Comparison of ENCODE assay signal across 13 cellular contexts in the genomic region with DNA sequence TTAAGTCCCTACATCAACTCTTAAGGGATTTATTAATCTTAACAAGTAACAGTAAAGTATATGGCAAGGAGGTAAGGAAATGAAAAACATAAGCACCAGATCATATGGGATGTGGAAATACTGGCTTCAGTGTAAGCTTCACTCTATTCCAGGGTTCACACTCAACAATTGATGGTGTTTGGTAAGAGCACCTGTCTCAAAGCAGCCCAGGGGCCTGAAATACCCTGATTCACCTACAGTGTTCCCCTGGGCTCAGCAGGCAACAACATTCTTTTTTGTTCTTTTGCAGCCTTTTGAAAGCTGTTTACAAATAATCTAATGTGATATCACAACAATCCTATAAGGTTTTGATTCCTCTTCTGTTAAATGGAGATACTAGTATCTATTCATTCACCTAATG. TPM values are rescaled to one million over a fixed set of nuclear protein-coding genes. Genes with fewer than 3 reads are reported as not detected.
A peak's percentile ranks its signal among the peaks of the same experiment; 100 is the strongest.
DNase-seq lines count a peak whose midpoint lies in the region; TF ChIP-seq lines count a peak whose summit lies in the region.
"Had no signal": no experiment of that assay in that cellular context is flagged by ENCODE, and none has a peak within 500 bp of the region (broad histone marks: within the 10 kb centered on the region; RNA-seq: fewer than 3 reads in every experiment).

No MANE protein-coding gene starts in this region.

- H3K27ac Mint-ChIP-seq in HFFc6, result no peak overlapping the region
- H3K27ac Mint-ChIP-seq: activated naive CD8-positive, alpha-beta T cell treated with anti-CD3 and anti-CD28 coated beads, Interleukin-2, amount 10 ng/mL, durations not matched to agents 7 days and 5 days had no signal

- DNase-seq in HFFc6 (no peak), brain microvascular endothelial cell (no peak), suprapubic skin (ENCODE audit: low spot score in 2 of 2) (no peak), MG63 (no peak), hypothalamus (lab: John Stamatoyannopoulos, UW) (no peak), posterior vena cava (ENCODE audit: low spot score) (no peak)
- DNase-seq: activated CD8-positive, alpha-beta memory T cell treated with anti-CD3 and anti-CD28 coated beads, Interleukin-2, amount 50 U/mL, for 4 hours; activated naive CD8-positive, alpha-beta T cell treated with anti-CD3 and anti-CD28 coated beads, Interleukin-2, amount 10 ng/mL, durations not matched to agents 7 days and 5 days; COR-L47; NCI-H1092; NCI-H748 treated with DMSO at 0.1 percent for 48 hours had no signal

- peaks cover 12% of the 10 kb centered on the region; the same call in 1 of the 2 replicates for H3K4me1 ChIP-seq in iPS-20b (ENCODE audit: insufficient read depth, low read length)
- peaks cover 66% of the 10 kb centered on the region for H3K4me1 ChIP-seq in suprapubic skin

- H3K9me3 ChIP-seq in iPS-20b (ENCODE audit: insufficient read depth, low read depth, low read length), result peaks cover under 1% of the 10 kb centered on the region; the same call in 1 of the 2 replicates
- no peaks in the 10 kb centered on the region for H3K9me3 ChIP-seq in suprapubic skin
- no peaks in the 10 kb centered on the region; the same call in 1 of the 2 replicates for H3K9me3 ChIP-seq in MG63

- H3K27ac ChIP-seq in brain microvascular endothelial cell (peak overlapping the region; percentile 95), iPS-20b (ENCODE audit: low read length) (no peak overlapping the region), suprapubic skin (peak overlapping the region; percentile 15)

- intact Hi-C loops in posterior vena cava (cut with DNase I), result no loop called here

- no peaks in the 10 kb centered on the region; the same call in 1 of the 2 replicates for H3K27me3 Mint-ChIP-seq in HFFc6 (ENCODE audit: insufficient read depth)

- peaks cover 70% of the 10 kb centered on the region for H3K4me1 Mint-ChIP-seq in HFFc6 (ENCODE audit: low read depth)
- H3K4me1 Mint-ChIP-seq: activated naive CD8-positive, alpha-beta T cell treated with anti-CD3 and anti-CD28 coated beads, Interleukin-2, amount 10 ng/mL, durations not matched to agents 7 days and 5 days had no signal

- no peak overlapping the region for H3K9ac ChIP-seq in iPS-20b (ENCODE audit: low read depth, low read length)

- in situ Hi-C loops in brain microvascular endothelial cell (cut with HindIII; ENCODE audit: low pct_ligation_motif_present, low sequenced_read_pairs), result no loop called here

- no peak for TF ChIP-seq EP300 in suprapubic skin (IDR thresholded peaks at IDR 0.05)

- H3K27me3 ChIP-seq in brain microvascular endothelial cell (replicated peaks) (no peaks in the 10 kb centered on the region), iPS-20b (ENCODE audit: insufficient read depth, low read length) (peaks cover 84% of the 10 kb centered on the region), suprapubic skin (peaks cover 22% of the 10 kb centered on the region), MG63 (no peaks in the 10 kb centered on the region)

- TF ChIP-seq CTCF in HFFc6 (IDR thresholded peaks at IDR 0.05), result no peak
- TF ChIP-seq CTCF in brain microvascular endothelial cell (IDR thresholded peaks at IDR 0.05; ENCODE audit: low read depth, low read length, missing control alignments), result no peak
- no peak for TF ChIP-seq CTCF in suprapubic skin (IDR thresholded peaks at IDR 0.05)

- peaks cover 13% of the 10 kb centered on the region for H3K9me3 Mint-ChIP-seq in HFFc6

- H3K36me3 ChIP-seq in brain microvascular endothelial cell (replicated peaks), result peaks cover 15% of the 10 kb centered on the region
- no peaks in the 10 kb centered on the region for H3K36me3 ChIP-seq in iPS-20b (ENCODE audit: insufficient read depth, low read depth, low read length)
- H3K36me3 ChIP-seq in suprapubic skin, result no peaks in the 10 kb centered on the region
- H3K36me3 ChIP-seq in MG63, result no peaks in the 10 kb centered on the region

- peak overlapping the region; percentile 97 for H3K4me3 ChIP-seq in brain microvascular endothelial cell (ENCODE audit: low read depth, low read length)
- H3K4me3 ChIP-seq in iPS-20b (ENCODE audit: low read length), result peak overlapping the region; percentile 64
- peak overlapping the region; percentile 61 for H3K4me3 ChIP-seq in suprapubic skin
- no peak overlapping the region for H3K4me3 ChIP-seq in MG63

- peaks cover 24% of the 10 kb centered on the region for H3K36me3 Mint-ChIP-seq in HFFc6 (ENCODE audit: low read depth)
- H3K36me3 Mint-ChIP-seq: activated naive CD8-positive, alpha-beta T cell treated with anti-CD3 and anti-CD28 coated beads, Interleukin-2, amount 10 ng/mL, durations not matched to agents 7 days and 5 days had no signal

- H3K4me3 Mint-ChIP-seq in HFFc6, result peak overlapping the region; percentile 88
- H3K4me3 Mint-ChIP-seq: activated naive CD8-positive, alpha-beta T cell treated with anti-CD3 and anti-CD28 coated beads, Interleukin-2, amount 10 ng/mL, durations not matched to agents 7 days and 5 days had no signal

- TF ChIP-seq POLR2A in suprapubic skin (IDR thresholded peaks at IDR 0.05), result no peak

RNA-seq across cellular contexts. Expression of gene MLPH, which starts 1.2 kb away (rescaled TPM):
- 10 to 100 TPM; 32.0 to 44.1 (median 41.0) TPM for total RNA-seq in HFFc6 (2021; fragmentation: NEBNext Ultra II Directional; extraction: Animal tissue kit (Norgen Biotek cat#: 25700))
- total RNA-seq in suprapubic skin, result 10 to 100 TPM in 3 of 4 donors, 1 to 10 TPM in 1; 8.8 to 41.1 (median 24.4) TPM
- 0.59 TPM in 1 of 2 replicates, not detected in the other for total RNA-seq in MG63 (2014; rRNA removed; shearing (Covaris generic); ENCODE audit: low replicate concordance)
- total RNA-seq in posterior vena cava, result 1 to 10 TPM; 6.0 to 6.4 TPM
- total RNA-seq: activated naive CD8-positive, alpha-beta T cell treated with anti-CD3 and anti-CD28 coated beads, Interleukin-2, amount 10 ng/mL, durations not matched to agents 7 days and 5 days; dermis microvascular lymphatic vessel endothelial cell had no signal
